3 cellular contexts compared by ENCODE assay signal in genomic region chr2:18342901-18343300, GRCh38.
"Had no signal": no experiment of that assay in that cellular context is flagged by ENCODE, and none has a peak within 500 bp of the region (broad histone marks: within the 10 kb centered on the region; RNA-seq: fewer than 3 reads in every experiment).

No MANE protein-coding gene starts in this region.

- H3K4me3 ChIP-seq: GM12878 had no signal

- ATAC-seq: GM12878 had no signal

- DNase-seq: GDM1, GF-D8 had no signal
